ENCODE assay signal across 29 cellular contexts in the genomic region with DNA sequence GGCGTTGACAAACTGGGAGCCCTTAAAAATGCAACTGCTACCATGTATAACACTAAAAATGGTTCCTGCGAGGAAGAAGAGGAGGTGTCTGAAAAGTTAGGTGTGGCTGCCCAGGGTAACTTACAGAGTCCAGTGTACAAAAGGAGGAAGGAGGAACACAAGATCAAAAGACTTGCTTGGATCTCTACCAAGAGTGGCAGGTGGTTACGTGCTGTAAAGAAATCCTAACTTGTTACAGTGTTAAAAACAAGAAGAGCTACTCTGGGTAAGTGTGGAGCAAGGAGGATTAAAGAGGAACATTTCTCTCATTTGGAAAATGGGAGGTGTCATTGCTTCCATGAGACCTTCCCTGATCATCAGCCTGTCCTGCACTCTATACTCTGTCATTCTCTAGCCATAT.
DNase-seq lines count a peak whose midpoint lies in the region; ATAC-seq and TF ChIP-seq lines count a peak whose summit lies in the region.
"Had no signal": no experiment of that assay in that cellular context is flagged by ENCODE, and none has a peak within 500 bp of the region (broad histone marks: within the 10 kb centered on the region; RNA-seq: fewer than 3 reads in every experiment).

No MANE protein-coding gene starts in this region.

- no peaks in the 10 kb centered on the region for H3K36me3 ChIP-seq in mucosa of rectum (ENCODE audit: control insufficient read depth in 2 of 2, insufficient read depth in 2 of 2, low read length in 2 of 2)
- H3K36me3 ChIP-seq in transverse colon, result no peaks in the 10 kb centered on the region
- H3K36me3 ChIP-seq: SJCRH30 had no signal

- TF ChIP-seq CTCF in VCaP (conservative IDR thresholded peaks at IDR 0.05) (no peak), epithelial cell of esophagus (IDR thresholded peaks at IDR 0.05; ENCODE audit: insufficient read depth, low read depth, low read length, missing control alignments) (no peak), transverse colon (IDR thresholded peaks at IDR 0.05) (no peak)

- H3K4me3 Mint-ChIP-seq in stimulated activated naive B cell treated with anti-CD40 and anti-IgM and Interleukin-4, amounts not matched to agents 10 μg/mL and 1 μg/mL and 100 μg/mL, for 72 hours, result no peak overlapping the region
- H3K4me3 Mint-ChIP-seq: CD4-positive, alpha-beta memory T cell; GM23338; H9 had no signal

- H3K27me3 ChIP-seq in mucosa of rectum (ENCODE audit: control insufficient read depth in 2 of 2, insufficient read depth in 2 of 2, low read length in 2 of 2) (no peaks in the 10 kb centered on the region), transverse colon (no peaks in the 10 kb centered on the region)
- H3K27me3 ChIP-seq: SJCRH30 had no signal

- no peak for TF ChIP-seq POLR2A in transverse colon (IDR thresholded peaks at IDR 0.05)

- intact Hi-C loops in transverse colon (cut with DNase I; ENCODE audit: low total_unique reads), result no loop called here

- 51 to 66% methylated on average over 2 to 3 of the region's 3 CpGs for WGBS in transverse colon (ENCODE audit: low coverage in 1 of 2), 2 donors

- no peaks in the 10 kb centered on the region for H3K36me3 Mint-ChIP-seq in stimulated activated naive B cell treated with anti-CD40 and anti-IgM and Interleukin-4, amounts not matched to agents 10 μg/mL and 1 μg/mL and 100 μg/mL, for 72 hours
- H3K36me3 Mint-ChIP-seq: CD4-positive, alpha-beta memory T cell had no signal

- no peaks in the 10 kb centered on the region for H3K27me3 Mint-ChIP-seq in stimulated activated naive B cell treated with anti-CD40 and anti-IgM and Interleukin-4, amounts not matched to agents 10 μg/mL and 1 μg/mL and 100 μg/mL, for 72 hours
- H3K27me3 Mint-ChIP-seq: CD4-positive, alpha-beta memory T cell had no signal

- no peaks in the 10 kb centered on the region for H3K4me1 Mint-ChIP-seq in stimulated activated naive B cell treated with anti-CD40 and anti-IgM and Interleukin-4, amounts not matched to agents 10 μg/mL and 1 μg/mL and 100 μg/mL, for 72 hours
- H3K4me1 Mint-ChIP-seq: GM23338, H9 had no signal

- no peak overlapping the region for H3K27ac Mint-ChIP-seq in stimulated activated naive B cell treated with anti-CD40 and anti-IgM and Interleukin-4, amounts not matched to agents 10 μg/mL and 1 μg/mL and 100 μg/mL, for 72 hours
- H3K27ac Mint-ChIP-seq: CD4-positive, alpha-beta memory T cell; GM23338; H9 had no signal

- H3K9me3 Mint-ChIP-seq in stimulated activated naive B cell treated with anti-CD40 and anti-IgM and Interleukin-4, amounts not matched to agents 10 μg/mL and 1 μg/mL and 100 μg/mL, for 72 hours, result peaks cover 0 to 3% of the 10 kb centered on the region in 2 donors
- H3K9me3 Mint-ChIP-seq: H9 had no signal

- H3K9ac ChIP-seq in mucosa of rectum (ENCODE audit: low read depth in 1 of 2, low read length in 2 of 2), result no peak overlapping the region

- no peak overlapping the region for H3K4me3 ChIP-seq in epithelial cell of esophagus (ENCODE audit: low read length)
- no peak overlapping the region for H3K4me3 ChIP-seq in mucosa of rectum (ENCODE audit: low read length in 2 of 2)
- H3K4me3 ChIP-seq in transverse colon, result no peak overlapping the region
- H3K4me3 ChIP-seq: GM23338, SJCRH30 had no signal

- no peak for TF ChIP-seq EP300 in transverse colon (IDR thresholded peaks at IDR 0.05; ENCODE audit: low read depth)

- in situ Hi-C loops in transverse colon (cut with MboI; ENCODE audit: low pct_ligation_motif_present in 1 of 4, low pct_unique_long_range_greater_than_20kb in 1 of 4, low sequenced_read_pairs in 3 of 4), result no loop called here

- peak overlapping the region; percentile 39 for H3K27ac ChIP-seq in VCaP
- H3K27ac ChIP-seq in mucosa of rectum (ENCODE audit: low read depth in 2 of 2, low read length in 2 of 2), result peak overlapping the region; percentile 65 to 88
- H3K27ac ChIP-seq in transverse colon, result peak overlapping the region; percentile 16 to 74 (median 54)
- H3K27ac ChIP-seq: SJCRH30 had no signal

- no peaks in the 10 kb centered on the region for H3K9me3 ChIP-seq in mucosa of rectum (ENCODE audit: control insufficient read depth in 2 of 2, low read length in 2 of 2)
- H3K9me3 ChIP-seq in transverse colon, result no peaks in the 10 kb centered on the region
- H3K9me3 ChIP-seq: SJCRH30 had no signal

- ATAC-seq in stimulated activated naive B cell treated with anti-CD40 and anti-IgM and Interleukin-4, amounts not matched to agents 10 μg/mL and 1 μg/mL and 100 μg/mL, for 72 hours (replicated peaks), result no peak
- no peak for ATAC-seq in HG02870 (IDR thresholded peaks at IDR 0.05; ENCODE audit: unreplicated experiment)
- ATAC-seq: GM23338, PC-3, Right ventricle myocardium inferior, SK-N-SH treated with all-trans-retinoic acid at 6 μM for 48 hours had no signal

- DNase-seq in epithelial cell of esophagus (ENCODE audit: low read depth) (peak; percentile 20), transverse colon (peak; percentile 37), occipital lobe (lab: John Stamatoyannopoulos, UW) (no peak)
- no peak for DNase-seq in stimulated activated naive B cell treated with anti-CD40 and anti-IgM and Interleukin-4, amounts not matched to agents 10 μg/mL and 1 μg/mL and 100 μg/mL, for 72 hours
- DNase-seq: C1 segment of cervical spinal cord; CD4-positive, alpha-beta memory T cell; COR-L47; DMS79; EL; GDM1; H9; IMR-90; KG1; MM.1S; NCI-H1417; NCI-H1694; NCI-H2029 treated with DMSO at 0.1 percent for 48 hours; NCI-H446 treated with DMSO at 0.1 percent for 48 hours; NCI-H526; NCI-H82; NK-92 treated with Interleukin-12 subunit alpha and Interleukin-12 subunit beta, amount 100 ng/mL, for 24 hours; PC-3; SJCRH30 had no signal

- H3K4me1 ChIP-seq in mucosa of rectum (ENCODE audit: control insufficient read depth in 2 of 2, insufficient read depth in 2 of 2, low read length in 2 of 2) (peaks cover 3 to 6% of the 10 kb centered on the region in 2 donors), transverse colon (peaks cover 0 to 13% (median 8%) of the 10 kb centered on the region in 4 donors)

Comparison
In these comparisons a context has a peak if more than half of its experiments do, and no peak if none do; other contexts are left out.
1. DNase-seq: peak in epithelial cell of esophagus (single experiment) and transverse colon (single experiment); none in occipital lobe (single experiment) and stimulated activated naive B cell treated with anti-CD40 and anti-IgM and Interleukin-4, amounts not matched to agents 10 μg/mL and 1 μg/mL and 100 μg/mL, for 72 hours (single experiment).
2. Peak in every context shown above with its lines, with median percentiles within 50 percentile points of each other: H3K27ac ChIP-seq.